14 cellular contexts compared by ENCODE assay signal in genomic region chr10:1074063-1074747, GRCh38. TPM values are rescaled to one million over a fixed set of nuclear protein-coding genes. Genes with fewer than 3 reads are reported as not detected.
DNase-seq lines count a peak whose midpoint lies in the region; ATAC-seq, FAIRE-seq and TF ChIP-seq lines count a peak whose summit lies in the region.
"Had no signal": no experiment of that assay in that cellular context is flagged by ENCODE, and none has a peak within 500 bp of the region (broad histone marks: within the 10 kb centered on the region; RNA-seq: fewer than 3 reads in every experiment).

No MANE protein-coding gene starts in this region.

- no peak overlapping the region for H3K9ac ChIP-seq in mesenchymal stem cell (ENCODE audit: low read length)

- H2BK12ac ChIP-seq in mesenchymal stem cell (ENCODE audit: low read length in 2 of 2): no peak overlapping the region

- no peaks in the 10 kb centered on the region for H3K9me3 Mint-ChIP-seq in CD8-positive, alpha-beta T cell
- no peaks in the 10 kb centered on the region for H3K9me3 Mint-ChIP-seq in GM23338

- no peak overlapping the region for H3K23ac ChIP-seq in mesenchymal stem cell (ENCODE audit: low read length in 2 of 2)

- no peak overlapping the region for H3K4me3 Mint-ChIP-seq in CD8-positive, alpha-beta T cell
- no peak overlapping the region for H3K4me3 Mint-ChIP-seq in GM23338

- no peaks in the 10 kb centered on the region for H3K9me3 ChIP-seq in CD8-positive, alpha-beta T cell (ENCODE audit: low read length)
- no peaks in the 10 kb centered on the region for H3K9me3 ChIP-seq in mesenchymal stem cell (ENCODE audit: control insufficient read depth, low read length)
- H3K9me3 ChIP-seq: Peyer's patch had no signal

- no peak overlapping the region for H2BK5ac ChIP-seq in mesenchymal stem cell (ENCODE audit: low read depth, low read length, poor library complexity, severe bottlenecking)

- POLR2A ChIA-PET in CD8-positive, alpha-beta T cell (lab: Charles Lee): no interaction called here

- H4K91ac ChIP-seq in mesenchymal stem cell (ENCODE audit: low read length): peak overlapping the region; percentile 14

- H2BK15ac ChIP-seq in mesenchymal stem cell (ENCODE audit: low read depth, poor library complexity, severe bottlenecking): no peak overlapping the region

- no peaks in the 10 kb centered on the region for H3K27me3 ChIP-seq in CD8-positive, alpha-beta T cell (ENCODE audit: insufficient read depth, low read length)
- no peaks in the 10 kb centered on the region for H3K27me3 ChIP-seq in GM23338 (ENCODE audit: insufficient read depth)
- H3K27me3 ChIP-seq in bronchial epithelial cell (ENCODE audit: control insufficient read depth, insufficient read depth, low read length): no peaks in the 10 kb centered on the region
- no peaks in the 10 kb centered on the region for H3K27me3 ChIP-seq in mesenchymal stem cell (ENCODE audit: control insufficient read depth in 1 of 2, insufficient read depth in 1 of 2, low read length in 2 of 2)
- H3K27me3 ChIP-seq: Peyer's patch had no signal

- H3K36me3 ChIP-seq in CD8-positive, alpha-beta T cell (ENCODE audit: insufficient read depth, low read length): peaks cover 11% of the 10 kb centered on the region
- H3K36me3 ChIP-seq in GM23338 (ENCODE audit: insufficient read depth) (peaks cover 17% of the 10 kb centered on the region; the same call in 1 of the 2 replicates), bronchial epithelial cell (ENCODE audit: control insufficient read depth, insufficient read depth, low read length) (peaks cover 7% of the 10 kb centered on the region), mesenchymal stem cell (ENCODE audit: control insufficient read depth in 1 of 2, insufficient read depth in 2 of 2, low read depth in 1 of 2, low read length in 2 of 2) (peaks cover 17 to 55% of the 10 kb centered on the region in 2 experiments)

- DNase-seq in CD8-positive, alpha-beta T cell: no peak
- DNase-seq in GM23338 (ENCODE audit: low spot score): peak; percentile 28
- no peak for DNase-seq in bronchial epithelial cell (ENCODE audit: low read depth)
- DNase-seq in mesenchymal stem cell: no peak
- DNase-seq in retina: no peak
- DNase-seq in NCI-H1930 (lab: John Stamatoyannopoulos, UW): no peak
- DNase-seq in T-helper 9 cell: no peak
- no peak for DNase-seq in medulla oblongata (ENCODE audit: extremely low spot score)
- DNase-seq: central memory CD4-positive, alpha-beta T cell; IMR-90; NCI-H2081 treated with DMSO at 0.1 percent for 48 hours; occipital lobe; Peyer's patch had no signal

- no peak overlapping the region for H3K14ac ChIP-seq in mesenchymal stem cell (ENCODE audit: low read length in 2 of 2)

- TF ChIP-seq CTCF in CD8-positive, alpha-beta T cell (IDR thresholded peaks at IDR 0.05): peak; percentile 34
- TF ChIP-seq CTCF in GM23338 (conservative IDR thresholded peaks at IDR 0.05; ENCODE audit: low read depth in 2 of 2) (peak; percentile 16 to 35; a peak in 3 of 4 replicates), bronchial epithelial cell (IDR thresholded peaks at IDR 0.05; ENCODE audit: insufficient read depth, low read length, severe bottlenecking) (peak; percentile 13)

- no peaks in the 10 kb centered on the region for H3K9me2 ChIP-seq in GM23338 (ENCODE audit: insufficient read depth)

- H3K4me2 ChIP-seq in GM23338 (no peak overlapping the region), mesenchymal stem cell (ENCODE audit: low read length, poor library complexity, severe bottlenecking) (no peak overlapping the region)

- H2BK120ac ChIP-seq in mesenchymal stem cell (ENCODE audit: low read depth, low read length): no peak overlapping the region

- no peak overlapping the region for H3K4ac ChIP-seq in mesenchymal stem cell (ENCODE audit: low read depth in 1 of 2, low read length in 2 of 2)

- H3K18ac ChIP-seq in mesenchymal stem cell (ENCODE audit: low read depth in 1 of 2, low read length in 2 of 2): no peak overlapping the region

- peaks cover 25% of the 10 kb centered on the region for H3K79me1 ChIP-seq in mesenchymal stem cell (replicated peaks; ENCODE audit: low read length, poor library complexity, severe bottlenecking)

- no peak overlapping the region for H3K4me3 ChIP-seq in CD8-positive, alpha-beta T cell (ENCODE audit: low read depth, low read length)
- H3K4me3 ChIP-seq in GM23338 (no peak overlapping the region), bronchial epithelial cell (ENCODE audit: low read depth, low read length) (no peak overlapping the region), mesenchymal stem cell (ENCODE audit: insufficient read depth in 1 of 2, low read depth in 1 of 2, low read length in 2 of 2) (no peak overlapping the region)
- H3K4me3 ChIP-seq: Peyer's patch had no signal

- H3K27ac Mint-ChIP-seq in CD8-positive, alpha-beta T cell: peak overlapping the region; percentile 75
- peak overlapping the region; percentile 69; the same call in 1 of the 2 replicates for H3K27ac Mint-ChIP-seq in GM23338

- no peaks in the 10 kb centered on the region for H3K27me3 Mint-ChIP-seq in CD8-positive, alpha-beta T cell (ENCODE audit: low read depth)
- H3K27me3 Mint-ChIP-seq in GM23338 (ENCODE audit: insufficient read depth, low read depth, poor library complexity): no peaks in the 10 kb centered on the region

- H4K8ac ChIP-seq in mesenchymal stem cell (ENCODE audit: low read length): no peak overlapping the region

- H2AFZ ChIP-seq in GM23338 (no peak overlapping the region), mesenchymal stem cell (ENCODE audit: low read depth, low read length) (no peak overlapping the region)

- no peak overlapping the region for H2AK5ac ChIP-seq in mesenchymal stem cell (ENCODE audit: low read length, severe bottlenecking)

- H3K79me2 ChIP-seq in GM23338 (replicated peaks; ENCODE audit: insufficient read depth): 0 out of 2 replicates have a peak, but pooled peaks cover 6% of the 10 kb centered on the region

- no peak for FAIRE-seq in bronchial epithelial cell (lab: Jason Lieb, UNC)
- FAIRE-seq: GM12891 had no signal

- H3K27ac ChIP-seq in CD8-positive, alpha-beta T cell (ENCODE audit: low read depth, low read length): no peak overlapping the region
- no peak overlapping the region for H3K27ac ChIP-seq in GM23338 (ENCODE audit: low read depth)
- H3K27ac ChIP-seq in mesenchymal stem cell (ENCODE audit: low read length, poor library complexity, severe bottlenecking): no peak overlapping the region
- H3K27ac ChIP-seq: Peyer's patch had no signal

- ATAC-seq in CD8-positive, alpha-beta T cell: peak; percentile 48
- peak; percentile 39 for ATAC-seq in GM23338

- intact Hi-C loops in CD8-positive, alpha-beta T cell (cut with DNase I, micrococcal nuclease): loop anchor here in 1 of 2 experiments (10.0 kb wide), 1 partner anchor 559 kb away; no protein-coding TSS in a partner anchor

- peaks cover 52% of the 10 kb centered on the region for H3K36me3 Mint-ChIP-seq in CD8-positive, alpha-beta T cell
- H3K36me3 Mint-ChIP-seq in GM23338 (ENCODE audit: low read depth): peaks cover 22% of the 10 kb centered on the region; the same call in 2 of the 3 replicates

- H3K4me1 ChIP-seq in CD8-positive, alpha-beta T cell (ENCODE audit: insufficient read depth, low read length): peaks cover 9% of the 10 kb centered on the region
- H3K4me1 ChIP-seq in GM23338 (ENCODE audit: insufficient read depth) (no peaks in the 10 kb centered on the region; the same call in 1 of the 2 replicates), mesenchymal stem cell (ENCODE audit: control insufficient read depth, insufficient read depth, low read depth, low read length) (no peaks in the 10 kb centered on the region)
- H3K4me1 ChIP-seq: Peyer's patch had no signal

- CTCF ChIA-PET in CD8-positive, alpha-beta T cell (lab: Charles Lee): interaction anchor here (0.8 to 2.7 kb wide), 6 partner anchors 9 to 44 kb away, joined by 3 to 8 read pairs (median 5); no protein-coding TSS in a partner anchor

- H3F3A ChIP-seq in GM23338 (replicated peaks; ENCODE audit: low read depth): no peaks in the 10 kb centered on the region

- peaks cover 32% of the 10 kb centered on the region for H3K4me1 Mint-ChIP-seq in CD8-positive, alpha-beta T cell (ENCODE audit: low read depth)
- H3K4me1 Mint-ChIP-seq in GM23338: peaks cover 4% of the 10 kb centered on the region; the same call in 2 of the 3 replicates

- H4K20me1 ChIP-seq in GM23338 (replicated peaks; ENCODE audit: insufficient read depth): 0 out of 2 replicates have a peak, but pooled peaks cover 5% of the 10 kb centered on the region

- WGBS in mesenchymal stem cell: 97% methylated on average over 23 of the region's 24 CpGs

TF ChIP-seq in GM23338, 12 proteins besides CTCF, POLR2A, EP300 and RAD21 (continues in another document):
- TF ChIP-seq CREB1 (CRISPR knock-in tag; IDR thresholded peaks at IDR 0.05; ENCODE audit: low read depth) (no peak), STAT1 (IDR thresholded peaks at IDR 0.05; ENCODE audit: unreplicated experiment) (no peak), NANOG (IDR thresholded peaks at IDR 0.05; ENCODE audit: borderline replicate concordance) (no peak), POLR2AphosphoS5 (IDR thresholded peaks at IDR 0.05; ENCODE audit: low read depth) (no peak), ZNF114 (CRISPR knock-in tag; IDR thresholded peaks at IDR 0.05) (no peak)

RNA-seq across cellular contexts. Expression of gene WDR37, which starts 18.0 kb away (rescaled TPM):
- 10 to 100 TPM; 22.6 to 23.7 TPM for total RNA-seq in CD8-positive, alpha-beta T cell
- 9.7 and 10.2 TPM in 2 replicates for total RNA-seq in GM23338 (2014; rRNA removed; shearing (Covaris generic))
- polyA plus RNA-seq in GM23338 (2016; fragmentation: Nextera tagmentation; extraction: Ambion mirVana): 6.0 TPM in 2 replicates
- total RNA-seq in bronchial epithelial cell: 11.1 and 11.3 TPM in 2 replicates
- 18.0 TPM for polyA plus RNA-seq in mesenchymal stem cell (2013, experiment 1 of 2)
- 17.1 TPM for polyA plus RNA-seq in mesenchymal stem cell (2013, experiment 2 of 2)

RNA-seq across cellular contexts. Expression of gene IDI1, which starts 25.3 kb away (rescaled TPM):
- 100 to 1,000 TPM; 307 to 317 TPM for total RNA-seq in CD8-positive, alpha-beta T cell
- total RNA-seq in GM23338 (2014; rRNA removed; shearing (Covaris generic)): 147 and 154 TPM in 2 replicates
- polyA plus RNA-seq in GM23338 (2016; fragmentation: Nextera tagmentation; extraction: Ambion mirVana): 99.0 and 119 TPM in 2 replicates
- total RNA-seq in bronchial epithelial cell: 54.5 and 55.8 TPM in 2 replicates
- polyA plus RNA-seq in mesenchymal stem cell (2013, experiment 1 of 2): 198 TPM
- polyA plus RNA-seq in mesenchymal stem cell (2013, experiment 2 of 2): 211 TPM

RNA-seq across cellular contexts. Expression of gene IDI2, which starts 48.5 kb away (rescaled TPM):
- not detected for total RNA-seq in CD8-positive, alpha-beta T cell
- not detected in 2 replicates for total RNA-seq in GM23338 (2014; rRNA removed; shearing (Covaris generic))
- polyA plus RNA-seq in GM23338 (2016; fragmentation: Nextera tagmentation; extraction: Ambion mirVana): not detected in 2 replicates
- not detected in 2 replicates for total RNA-seq in bronchial epithelial cell
- polyA plus RNA-seq in mesenchymal stem cell (2013, experiment 1 of 2): not detected
- polyA plus RNA-seq in mesenchymal stem cell (2013, experiment 2 of 2): not detected
- total RNA-seq: IMR-90, occipital lobe, Peyer's patch had no signal
- polyA plus RNA-seq: IMR-90 had no signal
